ENCODE assay signal across 8 cellular contexts in the genomic region with DNA sequence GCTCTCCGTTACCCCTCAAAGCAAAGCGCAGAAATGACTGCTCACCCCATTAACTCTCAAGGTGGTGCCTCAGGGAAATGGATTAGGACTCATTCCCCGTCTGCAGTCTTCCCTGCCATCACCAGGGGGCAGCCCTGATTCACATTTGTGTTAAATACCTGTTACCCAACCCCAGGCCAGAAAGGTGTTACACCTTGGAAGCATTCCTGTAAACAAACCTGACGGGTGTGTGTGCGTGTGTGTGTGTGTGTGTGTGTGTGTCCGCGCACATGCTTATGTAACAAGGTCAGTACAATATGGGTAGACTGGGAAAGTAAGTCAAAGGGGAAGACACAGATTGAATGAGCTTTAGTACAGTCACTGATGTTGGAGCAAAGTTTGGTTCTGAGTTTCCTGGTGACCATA. TPM values are rescaled to one million over a fixed set of nuclear protein-coding genes. Genes with fewer than 3 reads are reported as not detected.
DNase-seq lines count a peak whose midpoint lies in the region; ATAC-seq, FAIRE-seq and TF ChIP-seq lines count a peak whose summit lies in the region.

No MANE protein-coding gene starts in this region.

- H3K27ac Mint-ChIP-seq in neural crest cell (ENCODE audit: unreplicated experiment): no peak overlapping the region

- H4K20me1 ChIP-seq in OCI-LY7 (ENCODE audit: insufficient read depth, low read length): no peaks in the 10 kb centered on the region

- no peaks in the 10 kb centered on the region for H3K9me3 Mint-ChIP-seq in neural crest cell

- no peaks in the 10 kb centered on the region for H3K9me2 ChIP-seq in OCI-LY7 (ENCODE audit: insufficient read depth, low read length)

- H3K27ac ChIP-seq in OCI-LY7 (ENCODE audit: low read depth, low read length, poor library complexity, severe bottlenecking): no peak overlapping the region
- no peak overlapping the region for H3K27ac ChIP-seq in thoracic aorta

- H3K36me3 Mint-ChIP-seq in neural crest cell (ENCODE audit: low read depth): no peaks in the 10 kb centered on the region

- peak; percentile 90 for FAIRE-seq in HTR-8/SVneo (lab: Jason Lieb, UNC)

- H3K27me3 Mint-ChIP-seq in neural crest cell (ENCODE audit: low read depth): peaks cover 34% of the 10 kb centered on the region

- no peak overlapping the region for H3K4me2 ChIP-seq in OCI-LY7 (ENCODE audit: low read length)

- no peak overlapping the region for H3K4me3 ChIP-seq in OCI-LY7 (ENCODE audit: low read depth, low read length, poor library complexity, severe bottlenecking)
- H3K4me3 ChIP-seq in thoracic aorta: no peak overlapping the region

- H3K27me3 ChIP-seq in thoracic aorta (replicated peaks; ENCODE audit: insufficient read depth): no peaks in the 10 kb centered on the region

- H3K4me3 Mint-ChIP-seq in neural crest cell: no peak overlapping the region

- CTCF ChIA-PET in OCI-LY7 (lab: Charles Lee; ENCODE audit: unreplicated experiment): interaction anchor here (0.6 kb wide), 1 partner anchor 130 kb away, joined by 3 read pairs; no protein-coding TSS in a partner anchor

- no TSS peak for BruUV-seq in OCI-LY7 (replicated peaks; lab: Mats Ljungman, UMichigan)

- H3K4me1 ChIP-seq in OCI-LY7 (ENCODE audit: insufficient read depth, low read length, poor library complexity, severe bottlenecking) (no peaks in the 10 kb centered on the region), thoracic aorta (ENCODE audit: control insufficient read depth in 1 of 2, low read depth in 2 of 2) (no peaks in the 10 kb centered on the region)

- TF ChIP-seq CTCF in OCI-LY7 (conservative IDR thresholded peaks at IDR 0.05; ENCODE audit: low read length): peak; percentile 83
- peak; percentile 89 for TF ChIP-seq CTCF in neural crest cell (conservative IDR thresholded peaks at IDR 0.05)
- TF ChIP-seq CTCF in thoracic aorta (IDR thresholded peaks at IDR 0.05): peak; percentile 77

- no peak overlapping the region for H2AFZ ChIP-seq in OCI-LY7 (ENCODE audit: low read length)

- no peaks in the 10 kb centered on the region for H3K79me2 ChIP-seq in OCI-LY7 (ENCODE audit: insufficient read depth, low read depth, low read length)

- DNase-seq in COLO668 (lab: John Stamatoyannopoulos, UW; ENCODE audit: unreplicated experiment): peak; percentile 94
- DNase-seq in HTR-8/SVneo (ENCODE audit: insufficient read length, low spot score): peak; percentile 54
- DNase-seq in OCI-LY7 (ENCODE audit: low spot score): peak; percentile 63
- DNase-seq in activated T-cell treated with anti-CD3 and anti-CD28 coated beads, Interleukin-2, amount 50 U/mL, for 48 hours: peak; percentile 81 to 84
- DNase-seq in fibroblast of peridontal ligament (ENCODE audit: extremely low read depth): peak; percentile 46
- peak; percentile 62 for DNase-seq in neural crest cell (ENCODE audit: low read depth, low spot score)
- no peak for DNase-seq in thoracic aorta (ENCODE audit: low spot score)

- POLR2A ChIA-PET in OCI-LY7 (lab: Charles Lee): no interaction called here

- H3K36me3 ChIP-seq in OCI-LY7 (ENCODE audit: insufficient read depth, low read length): no peaks in the 10 kb centered on the region
- no peaks in the 10 kb centered on the region for H3K36me3 ChIP-seq in thoracic aorta

- no peaks in the 10 kb centered on the region for H3K4me1 Mint-ChIP-seq in neural crest cell

- intact Hi-C loops in OCI-LY7 (cut with micrococcal nuclease; ENCODE audit: unreplicated experiment): loop anchor here (5.0 kb wide), 1 partner anchor 575 kb away; no protein-coding TSS in a partner anchor

- ATAC-seq in thoracic aorta (ENCODE audit: insufficient number of reproducible peaks, low FRiP score, low read depth): no peak
- no peak for ATAC-seq in HG03520 (IDR thresholded peaks at IDR 0.05; ENCODE audit: unreplicated experiment)

- H3K9me3 ChIP-seq in OCI-LY7 (ENCODE audit: low read length) (no peaks in the 10 kb centered on the region), thoracic aorta (no peaks in the 10 kb centered on the region)

RNA-seq across cellular contexts. Expression of a gene that starts 6.3 kb away (rescaled TPM):
- total RNA-seq in OCI-LY7 (2014; rRNA removed; shearing (Covaris generic)): not detected in 2 replicates
- not detected in 2 replicates for total RNA-seq in OCI-LY7 (2022)
- not detected in 2 replicates for total RNA-seq in neural crest cell
- total RNA-seq in thoracic aorta: not detected

RNA-seq across cellular contexts. Expression of a gene that starts 17.6 kb away (rescaled TPM):
- not detected in 2 replicates for total RNA-seq in OCI-LY7 (2014; rRNA removed; shearing (Covaris generic))
- total RNA-seq in OCI-LY7 (2022): not detected in 2 replicates
- total RNA-seq in neural crest cell: not detected in 2 replicates
- total RNA-seq in thoracic aorta: not detected
